13 cellular contexts compared by ENCODE assay signal in the genomic region with DNA sequence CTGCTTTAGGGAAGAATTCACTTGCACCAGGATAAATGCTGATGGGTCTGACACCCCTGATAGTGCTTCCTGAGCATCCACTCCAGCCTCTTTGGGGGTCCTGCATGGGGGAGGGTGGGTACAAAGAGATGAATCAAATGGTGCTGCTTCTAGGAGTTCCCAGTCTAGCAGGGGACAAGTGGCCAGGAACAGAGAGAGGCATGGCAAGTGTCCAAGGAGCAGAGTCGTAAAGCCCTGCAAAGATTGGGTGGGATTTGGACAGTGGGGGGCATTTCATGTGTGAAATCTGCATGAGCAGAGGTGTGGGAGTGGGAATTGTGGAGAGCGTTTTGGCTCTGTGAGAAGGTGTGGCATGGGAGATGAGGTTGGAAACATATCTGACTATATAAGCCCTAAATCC.
DNase-seq lines count a peak whose midpoint lies in the region; ATAC-seq and TF ChIP-seq lines count a peak whose summit lies in the region.
"Had no signal": no experiment of that assay in that cellular context is flagged by ENCODE, and none has a peak within 500 bp of the region (broad histone marks: within the 10 kb centered on the region; RNA-seq: fewer than 3 reads in every experiment).

No MANE protein-coding gene starts in this region.

- ATAC-seq in activated CD8-positive, alpha-beta memory T cell treated with anti-CD3 and anti-CD28 coated beads, Interleukin-2, amount 10 ng/mL, durations not matched to agents 7 days and 5 days, result no peak

- TF ChIP-seq CTCF in glutamatergic neuron (IDR thresholded peaks at IDR 0.05; ENCODE audit: partially characterized antibody, unreplicated experiment) (no peak), osteocyte (IDR thresholded peaks at IDR 0.05) (no peak), mammary epithelial cell (conservative IDR thresholded peaks at IDR 0.05 in 1 of 2, IDR thresholded peaks at IDR 0.05 in 1 of 2; ENCODE audit: extremely low read depth in 1 of 2, insufficient read depth in 1 of 2, low read depth in 1 of 2, low read length in 2 of 2) (no peak)

- in situ Hi-C loops in mammary epithelial cell (cut with MboI; ENCODE audit: low sequenced_read_pairs in 2 of 2), result no loop called here

- no peak overlapping the region for H3K4me3 Mint-ChIP-seq in activated CD8-positive, alpha-beta memory T cell treated with anti-CD3 and anti-CD28 coated beads, Interleukin-2, amount 10 ng/mL, durations not matched to agents 7 days and 5 days
- H3K4me3 Mint-ChIP-seq in glutamatergic neuron (ENCODE audit: unreplicated experiment) (peak overlapping the region; percentile 16), osteocyte (ENCODE audit: unreplicated experiment) (no peak overlapping the region)
- H3K4me3 Mint-ChIP-seq: B cell; CD4-positive, CD25-positive, alpha-beta regulatory T cell; CD8-positive, alpha-beta memory T cell had no signal

- no peak overlapping the region for H3K4me2 ChIP-seq in mammary epithelial cell (ENCODE audit: insufficient read depth, low read depth, low read length)
- H3K4me2 ChIP-seq: BLaER1 treated with 17β-estradiol and CSF1 and Interleukin-3, amounts not matched to agents 10 nM and 100 nM had no signal

- H2AFZ ChIP-seq in mammary epithelial cell (ENCODE audit: low read depth, low read length), result no peak overlapping the region
- H2AFZ ChIP-seq: GM23248 had no signal

- WGBS in mammary epithelial cell (ENCODE audit: low coverage, missing lambda C conversion rate), result 68% methylated on average over 2 of the region's 2 CpGs

- H3K27me3 Mint-ChIP-seq in activated CD8-positive, alpha-beta memory T cell treated with anti-CD3 and anti-CD28 coated beads, Interleukin-2, amount 10 ng/mL, durations not matched to agents 7 days and 5 days, result peaks cover 4% of the 10 kb centered on the region
- peaks cover 11% of the 10 kb centered on the region for H3K27me3 Mint-ChIP-seq in glutamatergic neuron (ENCODE audit: unreplicated experiment)
- peaks cover 34% of the 10 kb centered on the region for H3K27me3 Mint-ChIP-seq in osteocyte (ENCODE audit: unreplicated experiment)

- H3K4me1 Mint-ChIP-seq in activated CD8-positive, alpha-beta memory T cell treated with anti-CD3 and anti-CD28 coated beads, Interleukin-2, amount 10 ng/mL, durations not matched to agents 7 days and 5 days, result no peaks in the 10 kb centered on the region
- H3K4me1 Mint-ChIP-seq in glutamatergic neuron (ENCODE audit: low read depth, unreplicated experiment) (peaks cover 29% of the 10 kb centered on the region), osteocyte (ENCODE audit: unreplicated experiment) (no peaks in the 10 kb centered on the region)
- H3K4me1 Mint-ChIP-seq: B cell; CD4-positive, CD25-positive, alpha-beta regulatory T cell; CD8-positive, alpha-beta memory T cell had no signal

- intact Hi-C loops in mammary epithelial cell (cut with micrococcal nuclease), result no loop called here

- DNase-seq in activated CD8-positive, alpha-beta memory T cell treated with anti-CD3 and anti-CD28 coated beads for 24 hours, result peak; percentile 11
- no peak for DNase-seq in activated CD8-positive, alpha-beta memory T cell treated with anti-CD3 and anti-CD28 coated beads, Interleukin-2, amount 10 ng/mL, durations not matched to agents 7 days and 5 days
- DNase-seq in glutamatergic neuron (no peak), osteocyte (ENCODE audit: extremely low spot score, unreplicated experiment) (peak; percentile 30), NCI-H226 (no peak), mammary epithelial cell (no peak)
- DNase-seq: CD4-positive, CD25-positive, alpha-beta regulatory T cell; CD8-positive, alpha-beta memory T cell; COR-L47; GM23248; HCEC 1CT had no signal

- H3K9me3 ChIP-seq in mammary epithelial cell (replicated peaks; ENCODE audit: insufficient read depth, low read length), result no peaks in the 10 kb centered on the region

- no peak overlapping the region for H3K9ac ChIP-seq in mammary epithelial cell (ENCODE audit: insufficient read depth, low read length)
- H3K9ac ChIP-seq: BLaER1 treated with 17β-estradiol and CSF1 and Interleukin-3, amounts not matched to agents 10 nM and 100 nM; GM23248 had no signal

- H4K20me1 ChIP-seq in mammary epithelial cell (ENCODE audit: insufficient read depth, low read length), result no peaks in the 10 kb centered on the region
- H4K20me1 ChIP-seq: BLaER1 treated with 17β-estradiol and CSF1 and Interleukin-3, amounts not matched to agents 10 nM and 100 nM had no signal

- H3K4me1 ChIP-seq in mammary epithelial cell (ENCODE audit: insufficient read depth, low read length), result no peaks in the 10 kb centered on the region

- no peak overlapping the region for H3K27ac ChIP-seq in mammary epithelial cell (ENCODE audit: insufficient read depth, low read depth, low read length)
- H3K27ac ChIP-seq: BLaER1 treated with 17β-estradiol and CSF1 and Interleukin-3, amounts not matched to agents 10 nM and 100 nM; GM23248 had no signal

- no peak overlapping the region for H3K4me3 ChIP-seq in mammary epithelial cell (replicated peaks in 1 of 3; ENCODE audit: insufficient read depth in 1 of 3, low read depth in 2 of 3, low read length in 3 of 3)
- H3K4me3 ChIP-seq: BLaER1 treated with 17β-estradiol and CSF1 and Interleukin-3, amounts not matched to agents 10 nM and 100 nM; GM23248 had no signal

- H3K36me3 Mint-ChIP-seq in activated CD8-positive, alpha-beta memory T cell treated with anti-CD3 and anti-CD28 coated beads, Interleukin-2, amount 10 ng/mL, durations not matched to agents 7 days and 5 days, result no peaks in the 10 kb centered on the region
- H3K36me3 Mint-ChIP-seq in glutamatergic neuron (ENCODE audit: unreplicated experiment) (peaks cover 8% of the 10 kb centered on the region), osteocyte (ENCODE audit: unreplicated experiment) (no peaks in the 10 kb centered on the region)
- H3K36me3 Mint-ChIP-seq: CD4-positive, CD25-positive, alpha-beta regulatory T cell had no signal

- H3K27ac Mint-ChIP-seq in activated CD8-positive, alpha-beta memory T cell treated with anti-CD3 and anti-CD28 coated beads, Interleukin-2, amount 10 ng/mL, durations not matched to agents 7 days and 5 days, result no peak overlapping the region
- H3K27ac Mint-ChIP-seq in glutamatergic neuron (ENCODE audit: unreplicated experiment) (peak overlapping the region; percentile 81), osteocyte (ENCODE audit: unreplicated experiment) (no peak overlapping the region)
- H3K27ac Mint-ChIP-seq: B cell; CD4-positive, CD25-positive, alpha-beta regulatory T cell had no signal

- H3K27me3 ChIP-seq in mammary epithelial cell (ENCODE audit: insufficient read depth, low read length), result no peaks in the 10 kb centered on the region
- H3K27me3 ChIP-seq: BLaER1 treated with 17β-estradiol and CSF1 and Interleukin-3, amounts not matched to agents 10 nM and 100 nM had no signal

- CTCF ChIA-PET in activated CD8-positive, alpha-beta memory T cell treated with anti-CD3 and anti-CD28 coated beads, Interleukin-2, amount 10 ng/mL, durations not matched to agents 7 days and 5 days (lab: Charles Lee), result no interaction called here
- CTCF ChIA-PET in mammary epithelial cell (lab: Charles Lee; ENCODE audit: low non-redundant PET), result no interaction called here

- dilution Hi-C loops in mammary epithelial cell (cut with HindIII; ENCODE audit: low sequenced_read_pairs), result no loop called here

- H3K36me3 ChIP-seq in mammary epithelial cell (ENCODE audit: insufficient read depth, low read length), result no peaks in the 10 kb centered on the region
- H3K36me3 ChIP-seq: BLaER1 treated with 17β-estradiol and CSF1 and Interleukin-3, amounts not matched to agents 10 nM and 100 nM had no signal

- no peaks in the 10 kb centered on the region for H3K9me3 Mint-ChIP-seq in activated CD8-positive, alpha-beta memory T cell treated with anti-CD3 and anti-CD28 coated beads, Interleukin-2, amount 10 ng/mL, durations not matched to agents 7 days and 5 days (ENCODE audit: low read depth)
- H3K9me3 Mint-ChIP-seq in glutamatergic neuron (ENCODE audit: unreplicated experiment), result peaks cover 4% of the 10 kb centered on the region
- H3K9me3 Mint-ChIP-seq in osteocyte (ENCODE audit: unreplicated experiment), result no peaks in the 10 kb centered on the region
- H3K9me3 Mint-ChIP-seq: CD8-positive, alpha-beta memory T cell had no signal

- BruUV-seq in mammary epithelial cell (replicated peaks; lab: Mats Ljungman, UMichigan), result no TSS peak

- no peaks in the 10 kb centered on the region for H3K79me2 ChIP-seq in mammary epithelial cell (ENCODE audit: insufficient read depth, low read length)

Comparison
In these comparisons a context has a peak if more than half of its experiments do, and no peak if none do; other contexts are left out.
1. DNase-seq: peak in activated CD8-positive, alpha-beta memory T cell treated with anti-CD3 and anti-CD28 coated beads for 24 hours (single experiment) and osteocyte (single experiment); none in activated CD8-positive, alpha-beta memory T cell treated with anti-CD3 and anti-CD28 coated beads, Interleukin-2, amount 10 ng/mL, durations not matched to agents 7 days and 5 days (single experiment), glutamatergic neuron (single experiment), NCI-H226 (single experiment) and mammary epithelial cell (single experiment).